In genomic region chr2:109473006-109473380, GRCh38 we compare ENCODE assay signal across 18 cellular contexts.
A peak's percentile ranks its signal among the peaks of the same experiment; 100 is the strongest.
DNase-seq lines count a peak whose midpoint lies in the region; ATAC-seq and TF ChIP-seq lines count a peak whose summit lies in the region.
"Had no signal": no experiment of that assay in that cellular context is flagged by ENCODE, and none has a peak within 500 bp of the region (broad histone marks: within the 10 kb centered on the region; RNA-seq: fewer than 3 reads in every experiment).

No MANE protein-coding gene starts in this region.

- H3K27me3 ChIP-seq in neural progenitor cell, result no peaks in the 10 kb centered on the region
- H3K27me3 ChIP-seq: brain microvascular endothelial cell, colonic mucosa, heart left ventricle had no signal

- H3K4me3 Mint-ChIP-seq in neural progenitor cell, result no peak overlapping the region
- H3K4me3 Mint-ChIP-seq in activated naive CD8-positive, alpha-beta T cell treated with anti-CD3 and anti-CD28 coated beads, Interleukin-2, amount 50 U/mL, for 24 hours, result no peak overlapping the region
- H3K4me3 Mint-ChIP-seq: CD8-positive, alpha-beta memory T cell; HFFc6; stimulated activated naive B cell treated with anti-CD40 and anti-IgM and Interleukin-4, amounts not matched to agents 10 μg/mL and 1 μg/mL and 100 μg/mL, for 72 hours had no signal

- peak overlapping the region; percentile 87 for H3K27ac Mint-ChIP-seq in neural progenitor cell
- no peak overlapping the region for H3K27ac Mint-ChIP-seq in activated naive CD8-positive, alpha-beta T cell treated with anti-CD3 and anti-CD28 coated beads, Interleukin-2, amount 50 U/mL, for 24 hours
- H3K27ac Mint-ChIP-seq: CD8-positive, alpha-beta memory T cell; HFFc6; stimulated activated naive B cell treated with anti-CD40 and anti-IgM and Interleukin-4, amounts not matched to agents 10 μg/mL and 1 μg/mL and 100 μg/mL, for 72 hours had no signal

- peaks cover 7% of the 10 kb centered on the region for H3K27me3 Mint-ChIP-seq in neural progenitor cell (ENCODE audit: insufficient read depth, low read depth)
- no peaks in the 10 kb centered on the region for H3K27me3 Mint-ChIP-seq in activated naive CD8-positive, alpha-beta T cell treated with anti-CD3 and anti-CD28 coated beads, Interleukin-2, amount 50 U/mL, for 24 hours

- H3K27ac ChIP-seq in epithelial cell of prostate (peak overlapping the region; percentile 14), neural progenitor cell (no peak overlapping the region)
- H3K27ac ChIP-seq: brain microvascular endothelial cell, colonic mucosa had no signal

- H3K36me3 Mint-ChIP-seq in neural progenitor cell, result peaks cover 1% of the 10 kb centered on the region
- peaks cover 1% of the 10 kb centered on the region for H3K36me3 Mint-ChIP-seq in activated naive CD8-positive, alpha-beta T cell treated with anti-CD3 and anti-CD28 coated beads, Interleukin-2, amount 50 U/mL, for 24 hours (ENCODE audit: low read depth)
- H3K36me3 Mint-ChIP-seq: CD8-positive, alpha-beta memory T cell; stimulated activated naive B cell treated with anti-CD40 and anti-IgM and Interleukin-4, amounts not matched to agents 10 μg/mL and 1 μg/mL and 100 μg/mL, for 72 hours had no signal

- no peak overlapping the region for H3K4me2 ChIP-seq in neural progenitor cell

- no peaks in the 10 kb centered on the region for H3F3A ChIP-seq in neural progenitor cell (ENCODE audit: low read depth)

- no peak overlapping the region for H3K4me3 ChIP-seq in neural progenitor cell
- H3K4me3 ChIP-seq: colonic mucosa, heart left ventricle had no signal

- no peak for TF ChIP-seq CTCF in neural progenitor cell (IDR thresholded peaks at IDR 0.05)

- peaks cover 34% of the 10 kb centered on the region for H3K4me1 Mint-ChIP-seq in neural progenitor cell
- H3K4me1 Mint-ChIP-seq in activated naive CD8-positive, alpha-beta T cell treated with anti-CD3 and anti-CD28 coated beads, Interleukin-2, amount 50 U/mL, for 24 hours, result peaks cover 6% of the 10 kb centered on the region
- H3K4me1 Mint-ChIP-seq: CD8-positive, alpha-beta memory T cell had no signal

- no peaks in the 10 kb centered on the region for H3K79me2 ChIP-seq in neural progenitor cell (ENCODE audit: low read depth)

- H3K9me3 ChIP-seq in neural progenitor cell (ENCODE audit: low read depth), result no peaks in the 10 kb centered on the region
- H3K9me3 ChIP-seq: colonic mucosa, heart left ventricle had no signal

- no peaks in the 10 kb centered on the region for H3K36me3 ChIP-seq in neural progenitor cell
- H3K36me3 ChIP-seq: brain microvascular endothelial cell, colonic mucosa, heart left ventricle had no signal

- no peaks in the 10 kb centered on the region for H4K20me1 ChIP-seq in neural progenitor cell (ENCODE audit: low read depth)

- DNase-seq in D341Med (ENCODE audit: low spot score) (peak; percentile 48), NCI-H2171 (lab: John Stamatoyannopoulos, UW) (peak; percentile 44), epithelial cell of prostate (ENCODE audit: low read depth, low spot score) (no peak), neural progenitor cell (ENCODE audit: low spot score) (peak; percentile 58), GM19240 (ENCODE audit: insufficient read length, low spot score) (no peak)
- no peak for DNase-seq in activated naive CD8-positive, alpha-beta T cell treated with anti-CD3 and anti-CD28 coated beads, Interleukin-2, amount 50 U/mL, for 24 hours
- DNase-seq: activated CD4-positive, alpha-beta T cell treated with anti-CD3 and anti-CD28 coated beads, Interleukin-2, amount 50 U/mL, for 1 hour; activated effector memory CD4-positive, alpha-beta T cell treated with anti-CD3 and anti-CD28 coated beads, Interleukin-2, amount 50 U/mL, for 16 hours; brain microvascular endothelial cell; CD8-positive, alpha-beta memory T cell; colonic mucosa; HFFc6; NCI-H1105; PC-3; stimulated activated CD4-positive, alpha-beta T cell treated with anti-CD3 and anti-CD28 coated beads, Interleukin-2, amount 100 ng/mL, for 24 hours; stimulated activated naive B cell treated with anti-CD40 and anti-IgM and Interleukin-4, amounts not matched to agents 10 μg/mL and 1 μg/mL and 100 μg/mL, for 72 hours had no signal

- ATAC-seq in activated naive CD8-positive, alpha-beta T cell treated with anti-CD3 and anti-CD28 coated beads, Interleukin-2, amount 50 U/mL, for 24 hours, result no peak
- ATAC-seq in GM18498 (IDR thresholded peaks at IDR 0.05; ENCODE audit: unreplicated experiment), result no peak
- ATAC-seq: PC-3; stimulated activated naive B cell treated with anti-CD40 and anti-IgM and Interleukin-4, amounts not matched to agents 10 μg/mL and 1 μg/mL and 100 μg/mL, for 72 hours had no signal

- H3K4me1 ChIP-seq in neural progenitor cell, result peaks cover 9% of the 10 kb centered on the region
- H3K4me1 ChIP-seq: colonic mucosa had no signal

- no peak overlapping the region for H2AFZ ChIP-seq in neural progenitor cell (replicated peaks)

- H3K9ac ChIP-seq in neural progenitor cell, result no peak overlapping the region

- no peaks in the 10 kb centered on the region for H3K9me3 Mint-ChIP-seq in neural progenitor cell
- H3K9me3 Mint-ChIP-seq in activated naive CD8-positive, alpha-beta T cell treated with anti-CD3 and anti-CD28 coated beads, Interleukin-2, amount 50 U/mL, for 24 hours, result no peaks in the 10 kb centered on the region
- H3K9me3 Mint-ChIP-seq: CD8-positive, alpha-beta memory T cell; HFFc6; stimulated activated naive B cell treated with anti-CD40 and anti-IgM and Interleukin-4, amounts not matched to agents 10 μg/mL and 1 μg/mL and 100 μg/mL, for 72 hours had no signal

Comparison
In these comparisons a context has a peak if more than half of its experiments do, and no peak if none do; other contexts are left out.
1. DNase-seq: peak in D341Med (single experiment), NCI-H2171 (single experiment) and neural progenitor cell (single experiment); none in epithelial cell of prostate (single experiment), GM19240 (single experiment) and activated naive CD8-positive, alpha-beta T cell treated with anti-CD3 and anti-CD28 coated beads, Interleukin-2, amount 50 U/mL, for 24 hours (single experiment).